1 cellular context compared by ENCODE assay signal in genomic region chr7:44986218-44987053, GRCh38.
TF ChIP-seq lines count a peak whose summit lies in the region.

No MANE protein-coding gene starts in this region.

TF ChIP-seq in WTC11, 78 proteins besides CTCF, POLR2A, EP300 and RAD21 (continued from another document):
- TF ChIP-seq ATF3 (CRISPR knock-in tag; conservative IDR thresholded peaks at IDR 0.05) (no peak), ZNF396 (CRISPR knock-in tag; IDR thresholded peaks at IDR 0.05; ENCODE audit: borderline replicate concordance) (no peak), ZBTB21 (CRISPR knock-in tag; IDR thresholded peaks at IDR 0.05; ENCODE audit: borderline replicate concordance) (no peak; the same call in 1 of the 2 replicates)
